In genomic region chr1:113392541-113392940, GRCh38 we compare ENCODE assay signal across 12 cellular contexts.
A peak's percentile ranks its signal among the peaks of the same experiment; 100 is the strongest.
DNase-seq lines count a peak whose midpoint lies in the region; TF ChIP-seq lines count a peak whose summit lies in the region.
"Had no signal": no experiment of that assay in that cellular context is flagged by ENCODE, and none has a peak within 500 bp of the region (broad histone marks: within the 10 kb centered on the region; RNA-seq: fewer than 3 reads in every experiment).

No MANE protein-coding gene starts in this region.

- no peak for TF ChIP-seq CTCF in 22Rv1 (IDR thresholded peaks at IDR 0.05)
- TF ChIP-seq CTCF in LNCaP clone FGC (IDR thresholded peaks at IDR 0.05; ENCODE audit: control insufficient read depth, extremely low read depth, insufficient read depth): no peak
- no peak for TF ChIP-seq CTCF in nephron (IDR thresholded peaks at IDR 0.05; ENCODE audit: unreplicated experiment in 3 of 3)

- H3K4me1 Mint-ChIP-seq in nephron: peaks cover 28% of the 10 kb centered on the region

- no peaks in the 10 kb centered on the region for H3K36me3 Mint-ChIP-seq in nephron (ENCODE audit: low read depth)

- H3K27ac ChIP-seq in 22Rv1: peak overlapping the region; percentile 92; the same call in 1 of the 2 replicates
- H3K27ac ChIP-seq in duodenal mucosa (ENCODE audit: low read depth, low read length): no peak overlapping the region
- no peak overlapping the region for H3K27ac ChIP-seq in substantia nigra (ENCODE audit: low read depth, low read length, poor library complexity, severe bottlenecking)

- H3K36me3 ChIP-seq in duodenal mucosa (ENCODE audit: control insufficient read depth in 1 of 2, insufficient read depth in 2 of 2, low read length in 2 of 2): no peaks in the 10 kb centered on the region

- DNase-seq in LNCaP clone FGC (ENCODE audit: low read depth) (no peak), T-helper 9 cell (no peak), substantia nigra (lab: John Stamatoyannopoulos, UW) (no peak), NCI-H446 treated with DMSO at 0.1 percent for 48 hours (lab: John Stamatoyannopoulos, UW) (no peak), cerebellar cortex (ENCODE audit: low spot score) (no peak)
- DNase-seq: activated T-cell treated with anti-CD3 and anti-CD28 coated beads for 4 hours; IMR-90; naive B cell; stimulated activated CD4-positive, alpha-beta T cell treated with anti-CD3 and anti-CD28 coated beads, Interleukin-4, amount 100 ng/mL, for 24 hours had no signal

- H3K9me3 ChIP-seq in duodenal mucosa (ENCODE audit: control insufficient read depth in 1 of 2, low read length in 2 of 2): no peaks in the 10 kb centered on the region

- H3K4me1 ChIP-seq in duodenal mucosa (ENCODE audit: control insufficient read depth in 1 of 2, insufficient read depth in 2 of 2, low read length in 2 of 2): peaks cover 0 to 17% of the 10 kb centered on the region in 2 donors

- peak overlapping the region; percentile 2 to 74 for H3K9ac ChIP-seq in duodenal mucosa (ENCODE audit: low read depth in 1 of 2, low read length in 2 of 2)

- peak overlapping the region; percentile 84 to 88 (median 87) for H3K4me3 Mint-ChIP-seq in nephron

- H3K4me3 ChIP-seq in LNCaP clone FGC (ENCODE audit: low read depth, low read length): peak overlapping the region; percentile 85
- H3K4me3 ChIP-seq in duodenal mucosa (ENCODE audit: low read depth in 1 of 2, low read length in 2 of 2): peak overlapping the region; percentile 68 to 85

- no peaks in the 10 kb centered on the region for H3K27me3 Mint-ChIP-seq in nephron (ENCODE audit: low read depth)

- H3K27me3 ChIP-seq in duodenal mucosa (ENCODE audit: control insufficient read depth in 1 of 2, insufficient read depth in 2 of 2, low read length in 2 of 2): no peaks in the 10 kb centered on the region

- H3K9me3 Mint-ChIP-seq in nephron: no peaks in the 10 kb centered on the region

- no peak overlapping the region for H3K27ac Mint-ChIP-seq in nephron
- H3K27ac Mint-ChIP-seq: naive B cell had no signal
